In the genomic region with DNA sequence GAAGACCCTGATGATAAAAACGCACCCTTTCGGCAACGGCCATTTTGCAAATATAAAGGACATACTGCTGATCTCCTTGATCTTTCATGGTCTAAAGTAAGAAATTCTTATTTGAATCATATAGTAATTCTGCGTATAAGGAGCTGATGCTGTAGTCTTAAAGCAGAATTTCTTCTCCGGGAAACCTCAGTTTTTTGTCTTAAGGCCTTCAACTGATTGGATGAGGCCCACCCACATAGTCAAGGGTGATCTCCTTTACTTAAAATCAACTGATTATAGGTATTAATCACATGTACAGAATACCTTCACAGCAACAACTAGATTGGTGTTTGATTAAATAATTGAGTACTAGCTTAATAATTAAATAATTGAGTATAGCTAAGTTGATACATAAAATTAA, we compare ENCODE assay signal across 7 cellular contexts.
"Had no signal": no experiment of that assay in that cellular context is flagged by ENCODE, and none has a peak within 500 bp of the region (broad histone marks: within the 10 kb centered on the region; RNA-seq: fewer than 3 reads in every experiment).

No MANE protein-coding gene starts in this region.

- ATAC-seq: GM12878 had no signal

- DNase-seq: GDM1, GF-D8 had no signal

- FAIRE-seq: G401.6, GM12878, GM12891, GM18507, GM19239 had no signal

- H3K4me3 ChIP-seq: GM12878 had no signal
